ENCODE assay signal across 1 cellular context in the genomic region with DNA sequence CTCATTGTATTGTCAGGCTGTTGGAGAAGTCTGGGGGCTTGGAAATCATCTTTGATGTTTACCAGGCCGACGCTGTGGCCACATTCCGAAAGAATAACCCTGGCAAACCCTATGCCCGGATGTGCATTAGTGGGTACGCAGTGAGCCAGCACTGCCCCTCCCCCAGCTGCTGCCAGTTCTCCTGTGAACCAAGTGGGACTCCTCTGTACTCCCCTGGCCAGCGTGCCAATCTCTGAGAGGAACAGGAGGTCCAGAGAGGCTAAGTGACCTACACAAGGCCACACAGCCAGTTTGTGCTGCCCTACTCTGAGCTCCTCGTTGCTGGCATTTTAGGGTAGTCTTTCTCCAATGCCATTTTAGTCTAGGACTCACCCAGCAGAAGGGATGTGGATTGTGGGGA.
TF ChIP-seq lines count a peak whose summit lies in the region.

No MANE protein-coding gene starts in this region.

TF ChIP-seq in WTC11, 78 proteins besides CTCF, POLR2A, EP300 and RAD21 (continued from another document):
- TF ChIP-seq CDX4 (CRISPR knock-in tag; IDR thresholded peaks at IDR 0.05; ENCODE audit: borderline replicate concordance) (no peak), FOXK1 (CRISPR knock-in tag; IDR thresholded peaks at IDR 0.05) (no peak), ATF1 (CRISPR knock-in tag; IDR thresholded peaks at IDR 0.05) (no peak), GTF2I (CRISPR knock-in tag; conservative IDR thresholded peaks at IDR 0.05) (no peak), ZNF416 (CRISPR knock-in tag; IDR thresholded peaks at IDR 0.05) (no peak), USF2 (CRISPR knock-in tag; IDR thresholded peaks at IDR 0.05) (no peak)
- TF ChIP-seq, protein P1, sequence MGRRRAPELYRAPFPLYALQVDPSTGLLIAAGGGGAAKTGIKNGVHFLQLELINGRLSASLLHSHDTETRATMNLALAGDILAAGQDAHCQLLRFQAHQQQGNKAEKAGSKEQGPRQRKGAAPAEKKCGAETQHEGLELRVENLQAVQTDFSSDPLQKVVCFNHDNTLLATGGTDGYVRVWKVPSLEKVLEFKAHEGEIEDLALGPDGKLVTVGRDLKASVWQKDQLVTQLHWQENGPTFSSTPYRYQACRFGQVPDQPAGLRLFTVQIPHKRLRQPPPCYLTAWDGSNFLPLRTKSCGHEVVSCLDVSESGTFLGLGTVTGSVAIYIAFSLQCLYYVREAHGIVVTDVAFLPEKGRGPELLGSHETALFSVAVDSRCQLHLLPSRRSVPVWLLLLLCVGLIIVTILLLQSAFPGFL (CRISPR knock-in tag; IDR thresholded peaks at IDR 0.05; ENCODE audit: borderline replicate concordance), result no peak
